12 cellular contexts compared by ENCODE assay signal in genomic region chr3:58331593-58332152, GRCh38. TPM values are rescaled to one million over a fixed set of nuclear protein-coding genes. Genes with fewer than 3 reads are reported as not detected.
DNase-seq lines count a peak whose midpoint lies in the region; ATAC-seq and TF ChIP-seq lines count a peak whose summit lies in the region.
"Had no signal": no experiment of that assay in that cellular context is flagged by ENCODE, and none has a peak within 500 bp of the region (broad histone marks: within the 10 kb centered on the region; RNA-seq: fewer than 3 reads in every experiment).

No MANE protein-coding gene starts in this region.

- CTCF ChIA-PET in activated naive CD4-positive, alpha-beta T cell treated with anti-CD3 and anti-CD28 coated beads for 36 hours (lab: Charles Lee), result interaction anchor here (0.7 to 2.4 kb wide), 4 partner anchors 10 to 357 kb away, joined by 3 to 7 read pairs (median 4); partner anchors contain the start of genes HTD2, KCTD6 and RPP14
- CTCF ChIA-PET in PC-3 (lab: Charles Lee), result interaction anchor here (0.8 kb wide), 1 partner anchor 299 kb away, joined by 3 read pairs; no protein-coding TSS in a partner anchor

- no peaks in the 10 kb centered on the region for H3K36me3 ChIP-seq in PC-3 (ENCODE audit: low read depth, low read length)
- no peaks in the 10 kb centered on the region for H3K36me3 ChIP-seq in endodermal cell (ENCODE audit: control insufficient read depth, insufficient read depth, low read length)
- H3K36me3 ChIP-seq: heart left ventricle, ovary had no signal

- H3K4me2 ChIP-seq in PC-3 (ENCODE audit: low read length), result peak overlapping the region; percentile 92; the same call in 1 of the 2 replicates

- no peak overlapping the region for H3K4me3 ChIP-seq in PC-3 (ENCODE audit: low read length)
- no peak overlapping the region for H3K4me3 ChIP-seq in endodermal cell (ENCODE audit: low read length)

- no peak overlapping the region for H2AFZ ChIP-seq in PC-3 (ENCODE audit: low read length)

- H3K9me2 ChIP-seq in PC-3 (replicated peaks; ENCODE audit: low read length), result no peaks in the 10 kb centered on the region

- peaks cover 5% of the 10 kb centered on the region for H3F3A ChIP-seq in PC-3 (ENCODE audit: low read length, unreplicated experiment)

- H3K4me1 ChIP-seq in PC-3 (ENCODE audit: insufficient read depth, low read length) (peaks cover 35% of the 10 kb centered on the region), endodermal cell (ENCODE audit: control insufficient read depth, insufficient read depth, low read length) (no peaks in the 10 kb centered on the region)

- no peaks in the 10 kb centered on the region for H3K27me3 Mint-ChIP-seq in activated naive CD4-positive, alpha-beta T cell treated with anti-CD3 and anti-CD28 coated beads for 36 hours (ENCODE audit: low read depth)
- peaks cover 32% of the 10 kb centered on the region for H3K27me3 Mint-ChIP-seq in endodermal cell (ENCODE audit: insufficient read depth)
- no peaks in the 10 kb centered on the region for H3K27me3 Mint-ChIP-seq in stimulated activated naive CD8-positive, alpha-beta T cell treated with anti-CD3 and anti-CD28 coated beads, Interleukin-15, amount 100 ng/mL, for 72 hours

- POLR2A ChIA-PET in PC-3 (lab: Charles Lee; ENCODE audit: unreplicated experiment), result no interaction called here

- H3K79me2 ChIP-seq in PC-3 (ENCODE audit: low read length), result peaks cover 22% of the 10 kb centered on the region

- no peaks in the 10 kb centered on the region for H3K9me3 Mint-ChIP-seq in activated naive CD4-positive, alpha-beta T cell treated with anti-CD3 and anti-CD28 coated beads for 36 hours
- H3K9me3 Mint-ChIP-seq in endodermal cell, result no peaks in the 10 kb centered on the region
- no peaks in the 10 kb centered on the region for H3K9me3 Mint-ChIP-seq in stimulated activated naive CD8-positive, alpha-beta T cell treated with anti-CD3 and anti-CD28 coated beads, Interleukin-15, amount 100 ng/mL, for 72 hours

- no peak overlapping the region for H3K27ac Mint-ChIP-seq in activated naive CD4-positive, alpha-beta T cell treated with anti-CD3 and anti-CD28 coated beads for 36 hours
- H3K27ac Mint-ChIP-seq in endodermal cell, result no peak overlapping the region
- peak overlapping the region in 1 of 2 donors; percentile 65 for H3K27ac Mint-ChIP-seq in stimulated activated naive CD8-positive, alpha-beta T cell treated with anti-CD3 and anti-CD28 coated beads, Interleukin-15, amount 100 ng/mL, for 72 hours

- H3K27ac ChIP-seq in PC-3 (ENCODE audit: low read length), result no peak overlapping the region
- H3K27ac ChIP-seq in endodermal cell (ENCODE audit: low read depth, low read length), result no peak overlapping the region

- DNase-seq in activated naive CD4-positive, alpha-beta T cell treated with anti-CD3 and anti-CD28 coated beads for 36 hours, result no peak
- DNase-seq in activated naive CD4-positive, alpha-beta T cell treated with Interleukin-2 at 50 U/mL for 16 hours, result no peak
- no peak for DNase-seq in PC-3
- DNase-seq in endodermal cell, result no peak
- DNase-seq in stimulated activated naive CD8-positive, alpha-beta T cell treated with anti-CD3 and anti-CD28 coated beads, Interleukin-15, amount 100 ng/mL, for 72 hours, result no peak
- no peak for DNase-seq in inferior parietal cortex (ENCODE audit: extremely low spot score)
- no peak for DNase-seq in C1 segment of cervical spinal cord (lab: John Stamatoyannopoulos, UW)
- no peak for DNase-seq in RPMI8226
- DNase-seq: heart left ventricle; NCI-H2107; ovary; stimulated activated CD8-positive, alpha-beta memory T cell treated with anti-CD3 and anti-CD28 coated beads, Interleukin-4, amount 100 ng/mL, for 48 hours had no signal

- intact Hi-C loops in activated naive CD4-positive, alpha-beta T cell treated with anti-CD3 and anti-CD28 coated beads for 36 hours (cut with micrococcal nuclease), result loop anchor here (1.0 to 2.0 kb wide), 5 partner anchors 15 to 201 kb away; partner anchors contain the start of genes HTD2, KCTD6 and RPP14
- intact Hi-C loops in PC-3 (cut with micrococcal nuclease), result loop anchor here (1.0 to 2.0 kb wide), 3 partner anchors 25 to 201 kb away; partner anchors contain the start of genes HTD2 and RPP14

- no peak overlapping the region for H3K9ac ChIP-seq in PC-3 (ENCODE audit: low read length)
- no peak overlapping the region for H3K9ac ChIP-seq in endodermal cell (ENCODE audit: extremely low read depth, low read length, poor library complexity, severe bottlenecking)

- no peak for TF ChIP-seq CTCF in PC-3 (conservative IDR thresholded peaks at IDR 0.05; ENCODE audit: low read depth, low read length)
- TF ChIP-seq CTCF in endodermal cell (conservative IDR thresholded peaks at IDR 0.05), result no peak

- H3K36me3 Mint-ChIP-seq in activated naive CD4-positive, alpha-beta T cell treated with anti-CD3 and anti-CD28 coated beads for 36 hours (ENCODE audit: low read depth), result peaks cover 9% of the 10 kb centered on the region
- no peaks in the 10 kb centered on the region for H3K36me3 Mint-ChIP-seq in endodermal cell (ENCODE audit: low read depth)

- H3K27me3 ChIP-seq in PC-3 (ENCODE audit: low read length), result no peaks in the 10 kb centered on the region
- peaks cover 24% of the 10 kb centered on the region for H3K27me3 ChIP-seq in endodermal cell (ENCODE audit: control insufficient read depth, insufficient read depth, low read length, poor library complexity, severe bottlenecking)
- H3K27me3 ChIP-seq: heart left ventricle, ovary had no signal

- peak overlapping the region; percentile 13 for H3K4me3 Mint-ChIP-seq in activated naive CD4-positive, alpha-beta T cell treated with anti-CD3 and anti-CD28 coated beads for 36 hours
- H3K4me3 Mint-ChIP-seq in endodermal cell, result peak overlapping the region; percentile 82
- H3K4me3 Mint-ChIP-seq in stimulated activated naive CD8-positive, alpha-beta T cell treated with anti-CD3 and anti-CD28 coated beads, Interleukin-15, amount 100 ng/mL, for 72 hours, result peak overlapping the region; percentile 79 to 80

- no peaks in the 10 kb centered on the region for H3K9me3 ChIP-seq in PC-3 (ENCODE audit: low read length)
- H3K9me3 ChIP-seq in endodermal cell (ENCODE audit: control insufficient read depth, low read length), result no peaks in the 10 kb centered on the region
- H3K9me3 ChIP-seq: heart left ventricle, ovary had no signal

- ATAC-seq in PC-3, result no peak
- ATAC-seq in stimulated activated naive CD8-positive, alpha-beta T cell treated with anti-CD3 and anti-CD28 coated beads, Interleukin-15, amount 100 ng/mL, for 72 hours, result no peak

- 96 to 100% methylated on average over 1 to 4 of the region's 4 CpGs for WGBS in endodermal cell (ENCODE audit: insufficient coverage in 1 of 2, insufficient read length in 1 of 2), 2 experiments

- peaks cover 29% of the 10 kb centered on the region for H3K4me1 Mint-ChIP-seq in activated naive CD4-positive, alpha-beta T cell treated with anti-CD3 and anti-CD28 coated beads for 36 hours (ENCODE audit: low read depth)
- H3K4me1 Mint-ChIP-seq in endodermal cell, result peaks cover 23% of the 10 kb centered on the region
- peaks cover 47% of the 10 kb centered on the region for H3K4me1 Mint-ChIP-seq in stimulated activated naive CD8-positive, alpha-beta T cell treated with anti-CD3 and anti-CD28 coated beads, Interleukin-15, amount 100 ng/mL, for 72 hours

- BruUV-seq in PC-3 (replicated peaks; lab: Mats Ljungman, UMichigan), result no TSS peak

- H4K20me1 ChIP-seq in PC-3 (ENCODE audit: low read length), result no peaks in the 10 kb centered on the region

RNA-seq across cellular contexts. Expression of gene PXK, which starts 1.0 kb away (rescaled TPM):
- total RNA-seq in activated naive CD4-positive, alpha-beta T cell treated with anti-CD3 and anti-CD28 coated beads for 36 hours, result 10 to 100 TPM; 44.7 to 46.1 TPM
- total RNA-seq in PC-3 (2014; rRNA removed) (11.1 and 14.5 TPM in 2 replicates), endodermal cell (10 to 100 TPM; 16.0 to 22.0 TPM)
- polyA plus RNA-seq in endodermal cell (2013, experiment 1 of 2), result 10.3 TPM
- polyA plus RNA-seq in endodermal cell (2013, experiment 2 of 2), result 10.2 TPM

RNA-seq across cellular contexts. Expression of gene HTD2, which starts 25.4 kb away (rescaled TPM):
- 1 to 10 TPM; 6.9 to 8.1 TPM for total RNA-seq in activated naive CD4-positive, alpha-beta T cell treated with anti-CD3 and anti-CD28 coated beads for 36 hours
- total RNA-seq in PC-3 (2014; rRNA removed), result 4.9 and 6.9 TPM in 2 replicates
- total RNA-seq in endodermal cell, result 10 to 100 TPM; 10.5 to 13.7 TPM
- polyA plus RNA-seq in endodermal cell (2013, experiment 1 of 2), result 11.7 TPM
- 8.9 TPM for polyA plus RNA-seq in endodermal cell (2013, experiment 2 of 2)

RNA-seq across cellular contexts. Expression of gene RPP14, which starts 25.6 kb away (rescaled TPM):
- 10 to 100 TPM; 12.1 to 14.4 TPM for total RNA-seq in activated naive CD4-positive, alpha-beta T cell treated with anti-CD3 and anti-CD28 coated beads for 36 hours
- total RNA-seq in PC-3 (2014; rRNA removed), result 28.8 and 30.0 TPM in 2 replicates
- 10 to 100 TPM; 22.0 to 23.6 TPM for total RNA-seq in endodermal cell
- 12.6 TPM for polyA plus RNA-seq in endodermal cell (2013, experiment 1 of 2)
- polyA plus RNA-seq in endodermal cell (2013, experiment 2 of 2), result 13.5 TPM

Comparison
In these comparisons a context has a peak if more than half of its experiments do, and no peak if none do; other contexts are left out.
1. H3K4me3 Mint-ChIP-seq: peak in every context shown above with its lines; median percentile 82 in endodermal cell; 80 in stimulated activated naive CD8-positive, alpha-beta T cell treated with anti-CD3 and anti-CD28 coated beads, Interleukin-15, amount 100 ng/mL, for 72 hours; 13 in activated naive CD4-positive, alpha-beta T cell treated with anti-CD3 and anti-CD28 coated beads for 36 hours.